ENCODE assay signal across 1 cellular context in genomic region chr13:113448885-113449692, GRCh38.
TF ChIP-seq lines count a peak whose summit lies in the region.

No MANE protein-coding gene starts in this region.

TF ChIP-seq in HepG2, 621 proteins besides CTCF, POLR2A, EP300 and RAD21 (continued from another document and continues in another):
- TF ChIP-seq ZNF142 (CRISPR knock-in tag; IDR thresholded peaks at IDR 0.05) (no peak), CREB1 (IDR thresholded peaks at IDR 0.05) (no peak), CREB1 (CRISPR knock-in tag; IDR thresholded peaks at IDR 0.05) (peak; percentile 78), USF2 (IDR thresholded peaks at IDR 0.05; ENCODE audit: low read depth, low read length) (no peak), USF2 (CRISPR knock-in tag; IDR thresholded peaks at IDR 0.05; ENCODE audit: borderline replicate concordance) (peak; percentile 38; the same call in 1 of the 2 replicates), ZNF414 (CRISPR knock-in tag; IDR thresholded peaks at IDR 0.05) (0 out of 2 replicates have a peak, but pooled peaks have one; percentile 47), ZNF777 (CRISPR knock-in tag; IDR thresholded peaks at IDR 0.05) (0 out of 2 replicates have a peak, but pooled peaks have one; percentile 7), SMAD3 (CRISPR knock-in tag; IDR thresholded peaks at IDR 0.05) (no peak), HCFC1 (IDR thresholded peaks at IDR 0.05; ENCODE audit: low read depth, low read length) (peak; percentile 72), MEF2D (CRISPR knock-in tag; IDR thresholded peaks at IDR 0.05) (0 out of 2 replicates have a peak, but pooled peaks have one; percentile 19), SPEN (CRISPR knock-in tag; IDR thresholded peaks at IDR 0.05; ENCODE audit: low read depth) (peak; percentile 75; the same call in 1 of the 2 replicates), UBTF (CRISPR knock-in tag; IDR thresholded peaks at IDR 0.05) (peak; percentile 98), ZZZ3 (CRISPR knock-in tag; IDR thresholded peaks at IDR 0.05; ENCODE audit: borderline replicate concordance) (peak; percentile 71; the same call in 1 of the 2 replicates), ATF7 (IDR thresholded peaks at IDR 0.05) (no peak), ATF7 (CRISPR knock-in tag; IDR thresholded peaks at IDR 0.05) (0 out of 2 replicates have a peak, but pooled peaks have one; percentile 39), PHF20 (CRISPR knock-in tag; IDR thresholded peaks at IDR 0.05) (peak; percentile 99), MXD4 (CRISPR knock-in tag; IDR thresholded peaks at IDR 0.05) (peak; percentile 10; the same call in 1 of the 2 replicates), HDAC1 (CRISPR knock-in tag; IDR thresholded peaks at IDR 0.05) (peak; percentile 85), RBM39 (IDR thresholded peaks at IDR 0.05; ENCODE audit: low read depth, low read length, poor library complexity, severe bottlenecking) (peak; percentile 64), TARDBP (CRISPR knock-in tag; IDR thresholded peaks at IDR 0.05) (peak; percentile 86; the same call in 1 of the 2 replicates), SNAPC2 (CRISPR knock-in tag; IDR thresholded peaks at IDR 0.05) (0 out of 2 replicates have a peak, but pooled peaks have one; percentile 49), THAP9 (CRISPR knock-in tag; IDR thresholded peaks at IDR 0.05; ENCODE audit: borderline replicate concordance) (peak; percentile 99), DNMT1 (CRISPR knock-in tag; IDR thresholded peaks at IDR 0.05) (0 out of 2 replicates have a peak, but pooled peaks have one; percentile 74), ZNF605 (CRISPR knock-in tag; IDR thresholded peaks at IDR 0.05) (peak; percentile 86), ZNF101 (CRISPR knock-in tag; IDR thresholded peaks at IDR 0.05; ENCODE audit: borderline replicate concordance, low read depth) (0 out of 2 replicates have a peak, but pooled peaks have one; percentile 32), GABPB1 (CRISPR knock-in tag; IDR thresholded peaks at IDR 0.05) (peak; percentile 96), ZNF660 (CRISPR knock-in tag; IDR thresholded peaks at IDR 0.05; ENCODE audit: borderline replicate concordance, low read depth) (no peak), EEA1 (CRISPR knock-in tag; IDR thresholded peaks at IDR 0.05; ENCODE audit: borderline replicate concordance) (no peak), ZNF770 (CRISPR knock-in tag; IDR thresholded peaks at IDR 0.05) (peak; percentile 100), IRF9 (CRISPR knock-in tag; IDR thresholded peaks at IDR 0.05; ENCODE audit: borderline replicate concordance) (peak; percentile 83), ZNF292 (CRISPR knock-in tag; IDR thresholded peaks at IDR 0.05; ENCODE audit: borderline replicate concordance, low read depth) (0 out of 2 replicates have a peak, but pooled peaks have one; percentile 46), MTA1 (CRISPR knock-in tag; IDR thresholded peaks at IDR 0.05; ENCODE audit: borderline replicate concordance) (peak; percentile 70; the same call in 1 of the 2 replicates), KAT8 (CRISPR knock-in tag; IDR thresholded peaks at IDR 0.05) (peak; percentile 97), EED (CRISPR knock-in tag; IDR thresholded peaks at IDR 0.05) (peak; percentile 88; the same call in 1 of the 2 replicates), ZBTB44 (CRISPR knock-in tag; IDR thresholded peaks at IDR 0.05) (no peak), NR3C1 (CRISPR knock-in tag; IDR thresholded peaks at IDR 0.05) (no peak), ELF4 (CRISPR knock-in tag; IDR thresholded peaks at IDR 0.05; ENCODE audit: borderline replicate concordance) (peak; percentile 99)
